15 cellular contexts compared by ENCODE assay signal in the genomic region with DNA sequence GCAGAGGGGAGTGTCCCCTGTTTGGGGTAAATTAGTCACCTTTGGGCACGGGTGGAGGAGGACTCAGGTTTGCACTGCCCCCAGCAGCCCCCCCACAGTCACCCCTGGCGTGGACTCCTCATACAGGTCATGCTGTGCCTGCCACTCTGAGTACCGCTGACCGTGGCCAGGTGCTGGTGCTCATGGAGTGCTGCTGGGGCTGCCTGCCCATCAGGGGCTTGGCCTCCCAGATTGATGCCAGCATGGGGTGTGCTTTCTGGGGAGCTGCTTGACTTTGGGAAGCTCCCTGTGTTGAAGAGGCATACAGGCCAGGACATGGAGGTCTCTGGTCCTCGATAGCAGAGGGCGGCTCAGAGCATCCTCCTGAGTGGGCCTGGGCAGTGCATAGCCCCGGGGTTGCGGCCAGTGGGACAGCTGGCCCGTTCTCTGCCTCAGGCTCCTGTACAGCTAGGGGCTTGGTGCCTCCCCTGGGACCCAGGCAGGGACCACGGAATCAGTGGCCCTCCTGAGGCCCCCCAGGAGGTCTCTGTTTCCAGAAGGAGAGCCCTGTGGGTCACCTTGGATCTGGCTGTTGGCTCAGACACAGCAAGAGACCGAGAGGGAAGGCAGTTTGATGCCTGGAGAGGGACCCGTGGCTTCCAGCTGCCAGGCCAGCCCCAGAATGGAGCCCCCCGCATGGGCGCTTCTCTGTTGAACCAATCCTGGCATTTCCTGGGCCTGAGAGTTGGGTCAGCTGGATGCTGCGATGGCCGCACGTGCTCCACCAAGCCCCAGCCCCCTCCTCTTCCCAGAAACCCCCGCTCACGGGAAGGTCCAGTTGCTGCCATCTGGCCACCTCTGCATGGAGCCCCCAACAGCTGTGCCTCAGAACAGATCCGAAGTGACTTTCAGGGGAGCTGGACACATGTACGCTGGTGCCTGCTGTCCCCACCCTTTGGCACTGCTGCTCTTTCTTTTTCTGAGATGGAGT.
"Had no signal": no experiment of that assay in that cellular context is flagged by ENCODE, and none has a peak within 500 bp of the region (broad histone marks: within the 10 kb centered on the region; RNA-seq: fewer than 3 reads in every experiment).

No MANE protein-coding gene starts in this region.

- H3K9me3 ChIP-seq: sigmoid colon had no signal

- DNase-seq: activated CD4-positive, alpha-beta T cell treated with anti-CD3 and anti-CD28 coated beads, Interleukin-2, amount 50 U/mL, for 4 hours; activated CD4-positive, CD25-positive, alpha-beta regulatory T cell treated with anti-CD3 and anti-CD28 coated beads, Interleukin-2, amount 50 U/mL, for 72 hours; activated gamma-delta T cell; activated T-cell treated with anti-CD3 and anti-CD28 coated beads, Interleukin-2, amount 50 U/mL, for 1 hour; amygdala; cerebellar nuclear complex; effector memory CD8-positive, alpha-beta T cell; erythroblast; mammary epithelial cell; nucleus accumbens; sigmoid colon; stimulated activated CD4-positive, alpha-beta T cell treated with anti-CD3 and anti-CD28 coated beads, Interleukin-12 subunit alpha, Interleukin-12 subunit beta, amount 100 ng/mL, for 4 hours; stimulated activated naive CD4-positive, alpha-beta T cell treated with Interleukin-2 at 50 U/mL for 16 hours; trophoblast cell had no signal

- H3K27me3 ChIP-seq: sigmoid colon had no signal

- ATAC-seq: effector memory CD8-positive, alpha-beta T cell; naive thymus-derived CD8-positive, alpha-beta T cell had no signal

- H3K4me3 ChIP-seq: sigmoid colon had no signal

- H3K27ac ChIP-seq: sigmoid colon had no signal
